1 cellular context compared by ENCODE assay signal in the genomic region with DNA sequence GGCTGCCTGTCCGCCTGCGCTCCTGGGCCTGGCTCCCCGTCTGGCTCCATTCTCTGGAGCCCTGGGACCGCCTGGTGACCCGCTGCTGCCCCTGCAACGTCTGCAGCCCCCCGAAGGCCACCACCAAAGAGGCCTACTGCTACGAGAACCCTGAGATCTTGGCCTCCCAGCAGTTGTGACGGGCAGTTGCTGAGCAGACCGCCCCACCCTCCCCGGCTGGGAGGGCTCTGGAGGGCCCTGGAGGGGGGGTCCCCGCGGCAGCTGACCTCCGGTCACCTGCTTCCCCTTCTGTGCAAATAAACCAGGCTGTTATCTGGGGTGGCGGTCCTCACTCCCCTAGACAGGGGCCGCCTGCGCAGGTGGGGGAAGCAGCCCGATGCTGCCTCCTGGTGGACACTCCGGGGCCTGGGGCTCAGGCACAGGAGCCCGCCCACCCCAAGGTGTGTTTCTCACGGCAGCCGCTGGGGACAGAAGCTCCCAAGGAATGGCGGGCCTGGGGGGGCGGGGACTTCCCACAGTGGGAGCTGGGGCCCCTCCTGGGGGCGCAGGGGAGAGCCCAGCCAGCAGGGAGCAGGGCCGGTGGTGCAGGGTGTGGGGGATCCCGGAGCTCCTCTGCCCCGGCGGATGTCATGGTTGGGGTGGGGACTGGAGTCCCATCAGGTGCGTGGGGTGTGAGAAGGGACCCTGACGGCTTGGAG.
TF ChIP-seq lines count a peak whose summit lies in the region.

No MANE protein-coding gene starts in this region.

TF ChIP-seq in K562, 482 proteins besides CTCF, POLR2A, EP300 and RAD21 (continues in another document):
- no peak for TF ChIP-seq ESRRB (CRISPR knock-in tag; IDR thresholded peaks at IDR 0.05; ENCODE audit: borderline replicate concordance)
- no peak for TF ChIP-seq SIRT6 (IDR thresholded peaks at IDR 0.05; ENCODE audit: low read depth, low read length)
- peak; percentile 80 for TF ChIP-seq CXXC5 (CRISPR knock-in tag; IDR thresholded peaks at IDR 0.05)
- TF ChIP-seq, protein P1, sequence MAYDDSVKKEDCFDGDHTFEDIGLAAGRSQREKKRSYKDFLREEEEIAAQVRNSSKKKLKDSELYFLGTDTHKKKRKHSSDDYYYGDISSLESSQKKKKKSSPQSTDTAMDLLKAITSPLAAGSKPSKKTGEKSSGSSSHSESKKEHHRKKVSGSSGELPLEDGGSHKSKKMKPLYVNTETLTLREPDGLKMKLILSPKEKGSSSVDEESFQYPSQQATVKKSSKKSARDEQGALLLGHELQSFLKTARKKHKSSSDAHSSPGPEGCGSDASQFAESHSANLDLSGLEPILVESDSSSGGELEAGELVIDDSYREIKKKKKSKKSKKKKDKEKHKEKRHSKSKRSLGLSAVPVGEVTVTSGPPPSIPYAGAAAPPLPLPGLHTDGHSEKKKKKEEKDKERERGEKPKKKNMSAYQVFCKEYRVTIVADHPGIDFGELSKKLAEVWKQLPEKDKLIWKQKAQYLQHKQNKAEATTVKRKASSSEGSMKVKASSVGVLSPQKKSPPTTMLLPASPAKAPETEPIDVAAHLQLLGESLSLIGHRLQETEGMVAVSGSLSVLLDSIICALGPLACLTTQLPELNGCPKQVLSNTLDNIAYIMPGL (CRISPR knock-in tag; IDR thresholded peaks at IDR 0.05): peak; percentile 43
- peak; percentile 87 for TF ChIP-seq CBFA2T2 (conservative IDR thresholded peaks at IDR 0.05)
- 0 out of 2 replicates have a peak, but pooled peaks have one; percentile 9 for TF ChIP-seq ERF (CRISPR knock-in tag; IDR thresholded peaks at IDR 0.05)
- peak; percentile 35 for TF ChIP-seq POLR2G (IDR thresholded peaks at IDR 0.05; ENCODE audit: low read depth, low read length)
- TF ChIP-seq CHD2 (IDR thresholded peaks at IDR 0.05; ENCODE audit: low read depth, low read length): no peak; the same call in 1 of the 2 replicates
- TF ChIP-seq SMARCA4 (IDR thresholded peaks at IDR 0.05): peak; percentile 48
- TF ChIP-seq PTRF (tag; IDR thresholded peaks at IDR 0.05): no peak
- TF ChIP-seq, protein P2, sequence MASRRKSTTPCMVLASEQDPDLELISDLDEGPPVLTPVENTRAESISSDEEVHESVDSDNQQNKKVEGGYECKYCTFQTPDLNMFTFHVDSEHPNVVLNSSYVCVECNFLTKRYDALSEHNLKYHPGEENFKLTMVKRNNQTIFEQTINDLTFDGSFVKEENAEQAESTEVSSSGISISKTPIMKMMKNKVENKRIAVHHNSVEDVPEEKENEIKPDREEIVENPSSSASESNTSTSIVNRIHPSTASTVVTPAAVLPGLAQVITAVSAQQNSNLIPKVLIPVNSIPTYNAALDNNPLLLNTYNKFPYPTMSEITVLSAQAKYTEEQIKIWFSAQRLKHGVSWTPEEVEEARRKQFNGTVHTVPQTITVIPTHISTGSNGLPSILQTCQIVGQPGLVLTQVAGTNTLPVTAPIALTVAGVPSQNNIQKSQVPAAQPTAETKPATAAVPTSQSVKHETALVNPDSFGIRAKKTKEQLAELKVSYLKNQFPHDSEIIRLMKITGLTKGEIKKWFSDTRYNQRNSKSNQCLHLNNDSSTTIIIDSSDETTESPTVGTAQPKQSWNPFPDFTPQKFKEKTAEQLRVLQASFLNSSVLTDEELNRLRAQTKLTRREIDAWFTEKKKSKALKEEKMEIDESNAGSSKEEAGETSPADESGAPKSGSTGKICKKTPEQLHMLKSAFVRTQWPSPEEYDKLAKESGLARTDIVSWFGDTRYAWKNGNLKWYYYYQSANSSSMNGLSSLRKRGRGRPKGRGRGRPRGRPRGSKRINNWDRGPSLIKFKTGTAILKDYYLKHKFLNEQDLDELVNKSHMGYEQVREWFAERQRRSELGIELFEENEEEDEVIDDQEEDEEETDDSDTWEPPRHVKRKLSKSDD (conservative IDR thresholded peaks at IDR 0.05; ENCODE audit: low read length): no peak; the same call in 1 of the 2 replicates
- no peak for TF ChIP-seq TSC22D4 (tag; IDR thresholded peaks at IDR 0.05)
- 0 out of 2 replicates have a peak, but pooled peaks have one; percentile 17 for TF ChIP-seq TRIM28 (IDR thresholded peaks at IDR 0.05)
- TF ChIP-seq NFIC (IDR thresholded peaks at IDR 0.05): peak; percentile 69
- no peak for TF ChIP-seq ZFP1 (CRISPR knock-in tag; IDR thresholded peaks at IDR 0.05)
- peak; percentile 98 for TF ChIP-seq SP1 (CRISPR knock-in tag; IDR thresholded peaks at IDR 0.05)
- TF ChIP-seq FOXJ2 (tag; IDR thresholded peaks at IDR 0.05): no peak
- peak; percentile 95 for TF ChIP-seq PCBP1 (IDR thresholded peaks at IDR 0.05; ENCODE audit: low read depth, low read length, poor library complexity, severe bottlenecking)
- TF ChIP-seq, protein P3, sequence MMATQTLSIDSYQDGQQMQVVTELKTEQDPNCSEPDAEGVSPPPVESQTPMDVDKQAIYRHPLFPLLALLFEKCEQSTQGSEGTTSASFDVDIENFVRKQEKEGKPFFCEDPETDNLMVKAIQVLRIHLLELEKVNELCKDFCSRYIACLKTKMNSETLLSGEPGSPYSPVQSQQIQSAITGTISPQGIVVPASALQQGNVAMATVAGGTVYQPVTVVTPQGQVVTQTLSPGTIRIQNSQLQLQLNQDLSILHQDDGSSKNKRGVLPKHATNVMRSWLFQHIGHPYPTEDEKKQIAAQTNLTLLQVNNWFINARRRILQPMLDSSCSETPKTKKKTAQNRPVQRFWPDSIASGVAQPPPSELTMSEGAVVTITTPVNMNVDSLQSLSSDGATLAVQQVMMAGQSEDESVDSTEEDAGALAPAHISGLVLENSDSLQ (IDR thresholded peaks at IDR 0.05): peak; percentile 74
- TF ChIP-seq, protein P4, sequence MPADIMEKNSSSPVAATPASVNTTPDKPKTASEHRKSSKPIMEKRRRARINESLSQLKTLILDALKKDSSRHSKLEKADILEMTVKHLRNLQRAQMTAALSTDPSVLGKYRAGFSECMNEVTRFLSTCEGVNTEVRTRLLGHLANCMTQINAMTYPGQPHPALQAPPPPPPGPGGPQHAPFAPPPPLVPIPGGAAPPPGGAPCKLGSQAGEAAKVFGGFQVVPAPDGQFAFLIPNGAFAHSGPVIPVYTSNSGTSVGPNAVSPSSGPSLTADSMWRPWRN (IDR thresholded peaks at IDR 0.05; ENCODE audit: low read depth): 0 out of 2 replicates have a peak, but pooled peaks have one; percentile 60
- TF ChIP-seq CBFA2T3 (IDR thresholded peaks at IDR 0.05): peak; percentile 92
- peak; percentile 29 for TF ChIP-seq TAF1 (IDR thresholded peaks at IDR 0.05; ENCODE audit: control insufficient read depth, extremely low read depth, insufficient read depth, low read length, severe bottlenecking)
- TF ChIP-seq, protein P5, sequence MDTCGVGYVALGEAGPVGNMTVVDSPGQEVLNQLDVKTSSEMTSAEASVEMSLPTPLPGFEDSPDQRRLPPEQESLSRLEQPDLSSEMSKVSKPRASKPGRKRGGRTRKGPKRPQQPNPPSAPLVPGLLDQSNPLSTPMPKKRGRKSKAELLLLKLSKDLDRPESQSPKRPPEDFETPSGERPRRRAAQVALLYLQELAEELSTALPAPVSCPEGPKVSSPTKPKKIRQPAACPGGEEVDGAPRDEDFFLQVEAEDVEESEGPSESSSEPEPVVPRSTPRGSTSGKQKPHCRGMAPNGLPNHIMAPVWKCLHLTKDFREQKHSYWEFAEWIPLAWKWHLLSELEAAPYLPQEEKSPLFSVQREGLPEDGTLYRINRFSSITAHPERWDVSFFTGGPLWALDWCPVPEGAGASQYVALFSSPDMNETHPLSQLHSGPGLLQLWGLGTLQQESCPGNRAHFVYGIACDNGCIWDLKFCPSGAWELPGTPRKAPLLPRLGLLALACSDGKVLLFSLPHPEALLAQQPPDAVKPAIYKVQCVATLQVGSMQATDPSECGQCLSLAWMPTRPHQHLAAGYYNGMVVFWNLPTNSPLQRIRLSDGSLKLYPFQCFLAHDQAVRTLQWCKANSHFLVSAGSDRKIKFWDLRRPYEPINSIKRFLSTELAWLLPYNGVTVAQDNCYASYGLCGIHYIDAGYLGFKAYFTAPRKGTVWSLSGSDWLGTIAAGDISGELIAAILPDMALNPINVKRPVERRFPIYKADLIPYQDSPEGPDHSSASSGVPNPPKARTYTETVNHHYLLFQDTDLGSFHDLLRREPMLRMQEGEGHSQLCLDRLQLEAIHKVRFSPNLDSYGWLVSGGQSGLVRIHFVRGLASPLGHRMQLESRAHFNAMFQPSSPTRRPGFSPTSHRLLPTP (IDR thresholded peaks at IDR 0.05; ENCODE audit: borderline replicate concordance, extremely low read depth, insufficient read length): no peak
- peak; percentile 73; the same call in 1 of the 2 replicates for TF ChIP-seq RNF2 (IDR thresholded peaks at IDR 0.05)
- TF ChIP-seq CBX3 (IDR thresholded peaks at IDR 0.05; ENCODE audit: borderline replicate concordance in 1 of 2, low read length in 2 of 2): peak in 1 of 2 experiments; percentile 47; a peak in 1 of 3 replicates
- TF ChIP-seq, protein P6, sequence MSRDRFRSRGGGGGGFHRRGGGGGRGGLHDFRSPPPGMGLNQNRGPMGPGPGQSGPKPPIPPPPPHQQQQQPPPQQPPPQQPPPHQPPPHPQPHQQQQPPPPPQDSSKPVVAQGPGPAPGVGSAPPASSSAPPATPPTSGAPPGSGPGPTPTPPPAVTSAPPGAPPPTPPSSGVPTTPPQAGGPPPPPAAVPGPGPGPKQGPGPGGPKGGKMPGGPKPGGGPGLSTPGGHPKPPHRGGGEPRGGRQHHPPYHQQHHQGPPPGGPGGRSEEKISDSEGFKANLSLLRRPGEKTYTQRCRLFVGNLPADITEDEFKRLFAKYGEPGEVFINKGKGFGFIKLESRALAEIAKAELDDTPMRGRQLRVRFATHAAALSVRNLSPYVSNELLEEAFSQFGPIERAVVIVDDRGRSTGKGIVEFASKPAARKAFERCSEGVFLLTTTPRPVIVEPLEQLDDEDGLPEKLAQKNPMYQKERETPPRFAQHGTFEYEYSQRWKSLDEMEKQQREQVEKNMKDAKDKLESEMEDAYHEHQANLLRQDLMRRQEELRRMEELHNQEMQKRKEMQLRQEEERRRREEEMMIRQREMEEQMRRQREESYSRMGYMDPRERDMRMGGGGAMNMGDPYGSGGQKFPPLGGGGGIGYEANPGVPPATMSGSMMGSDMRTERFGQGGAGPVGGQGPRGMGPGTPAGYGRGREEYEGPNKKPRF (IDR thresholded peaks at IDR 0.05; ENCODE audit: low read depth, low read length): no peak
- TF ChIP-seq, protein P7, sequence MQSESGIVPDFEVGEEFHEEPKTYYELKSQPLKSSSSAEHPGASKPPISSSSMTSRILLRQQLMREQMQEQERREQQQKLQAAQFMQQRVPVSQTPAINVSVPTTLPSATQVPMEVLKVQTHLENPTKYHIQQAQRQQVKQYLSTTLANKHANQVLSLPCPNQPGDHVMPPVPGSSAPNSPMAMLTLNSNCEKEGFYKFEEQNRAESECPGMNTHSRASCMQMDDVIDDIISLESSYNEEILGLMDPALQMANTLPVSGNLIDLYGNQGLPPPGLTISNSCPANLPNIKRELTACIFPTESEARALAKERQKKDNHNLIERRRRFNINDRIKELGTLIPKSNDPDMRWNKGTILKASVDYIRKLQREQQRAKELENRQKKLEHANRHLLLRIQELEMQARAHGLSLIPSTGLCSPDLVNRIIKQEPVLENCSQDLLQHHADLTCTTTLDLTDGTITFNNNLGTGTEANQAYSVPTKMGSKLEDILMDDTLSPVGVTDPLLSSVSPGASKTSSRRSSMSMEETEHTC (IDR thresholded peaks at IDR 0.05): peak; percentile 64; the same call in 1 of the 2 replicates
- TF ChIP-seq TAF15 (IDR thresholded peaks at IDR 0.05; ENCODE audit: low read depth, low read length): no peak
- TF ChIP-seq, protein P8, sequence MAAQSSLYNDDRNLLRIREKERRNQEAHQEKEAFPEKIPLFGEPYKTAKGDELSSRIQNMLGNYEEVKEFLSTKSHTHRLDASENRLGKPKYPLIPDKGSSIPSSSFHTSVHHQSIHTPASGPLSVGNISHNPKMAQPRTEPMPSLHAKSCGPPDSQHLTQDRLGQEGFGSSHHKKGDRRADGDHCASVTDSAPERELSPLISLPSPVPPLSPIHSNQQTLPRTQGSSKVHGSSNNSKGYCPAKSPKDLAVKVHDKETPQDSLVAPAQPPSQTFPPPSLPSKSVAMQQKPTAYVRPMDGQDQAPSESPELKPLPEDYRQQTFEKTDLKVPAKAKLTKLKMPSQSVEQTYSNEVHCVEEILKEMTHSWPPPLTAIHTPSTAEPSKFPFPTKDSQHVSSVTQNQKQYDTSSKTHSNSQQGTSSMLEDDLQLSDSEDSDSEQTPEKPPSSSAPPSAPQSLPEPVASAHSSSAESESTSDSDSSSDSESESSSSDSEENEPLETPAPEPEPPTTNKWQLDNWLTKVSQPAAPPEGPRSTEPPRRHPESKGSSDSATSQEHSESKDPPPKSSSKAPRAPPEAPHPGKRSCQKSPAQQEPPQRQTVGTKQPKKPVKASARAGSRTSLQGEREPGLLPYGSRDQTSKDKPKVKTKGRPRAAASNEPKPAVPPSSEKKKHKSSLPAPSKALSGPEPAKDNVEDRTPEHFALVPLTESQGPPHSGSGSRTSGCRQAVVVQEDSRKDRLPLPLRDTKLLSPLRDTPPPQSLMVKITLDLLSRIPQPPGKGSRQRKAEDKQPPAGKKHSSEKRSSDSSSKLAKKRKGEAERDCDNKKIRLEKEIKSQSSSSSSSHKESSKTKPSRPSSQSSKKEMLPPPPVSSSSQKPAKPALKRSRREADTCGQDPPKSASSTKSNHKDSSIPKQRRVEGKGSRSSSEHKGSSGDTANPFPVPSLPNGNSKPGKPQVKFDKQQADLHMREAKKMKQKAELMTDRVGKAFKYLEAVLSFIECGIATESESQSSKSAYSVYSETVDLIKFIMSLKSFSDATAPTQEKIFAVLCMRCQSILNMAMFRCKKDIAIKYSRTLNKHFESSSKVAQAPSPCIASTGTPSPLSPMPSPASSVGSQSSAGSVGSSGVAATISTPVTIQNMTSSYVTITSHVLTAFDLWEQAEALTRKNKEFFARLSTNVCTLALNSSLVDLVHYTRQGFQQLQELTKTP (IDR thresholded peaks at IDR 0.05; ENCODE audit: low read depth in 1 of 2, partially characterized antibody in 2 of 2): peak in 1 of 2 experiments; percentile 68
- TF ChIP-seq POLR2AphosphoS5 (IDR thresholded peaks at IDR 0.05; ENCODE audit: control insufficient read depth, insufficient read depth, low read depth, low read length): peak; percentile 62
- TF ChIP-seq POU5F1 (IDR thresholded peaks at IDR 0.05; ENCODE audit: borderline replicate concordance, low read depth, low read length, partially characterized antibody): peak; percentile 53
- peak; percentile 72 for TF ChIP-seq MYC (IDR thresholded peaks at IDR 0.05; ENCODE audit: low read depth, low read length)
- no peak for TF ChIP-seq MYC (CRISPR knock-in tag; IDR thresholded peaks at IDR 0.05; ENCODE audit: borderline replicate concordance, low read depth)
